Comparison of ENCODE assay signal across 16 cellular contexts in the genomic region with DNA sequence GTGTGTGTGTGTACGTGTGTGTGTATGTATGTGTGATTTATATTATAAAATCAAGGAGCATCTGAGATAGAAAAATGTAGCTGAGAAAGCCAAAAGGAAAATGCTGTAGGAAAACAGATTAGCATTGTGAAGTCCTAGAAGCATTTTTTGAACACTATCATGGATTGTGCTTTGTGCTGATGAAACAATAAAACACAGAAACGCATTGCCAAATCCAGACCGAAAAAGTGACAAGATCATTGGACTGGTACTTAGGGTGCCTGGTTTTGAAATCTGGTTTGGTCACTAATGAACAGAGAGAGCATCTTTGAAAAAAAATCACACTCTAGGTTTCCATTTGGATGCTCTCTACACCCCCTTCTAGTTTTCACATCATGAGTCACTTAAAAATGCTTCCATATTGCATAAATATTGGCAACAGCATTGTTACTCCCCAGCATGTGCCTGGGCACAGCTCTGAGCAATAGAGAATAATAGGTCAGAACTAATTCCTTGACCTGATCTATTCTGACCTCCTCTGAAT.
A peak's percentile ranks its signal among the peaks of the same experiment; 100 is the strongest.
DNase-seq lines count a peak whose midpoint lies in the region; ATAC-seq and TF ChIP-seq lines count a peak whose summit lies in the region.
"Had no signal": no experiment of that assay in that cellular context is flagged by ENCODE, and none has a peak within 500 bp of the region (broad histone marks: within the 10 kb centered on the region; RNA-seq: fewer than 3 reads in every experiment).

No MANE protein-coding gene starts in this region.

- no peak overlapping the region for H3K4me3 Mint-ChIP-seq in MCF 10A (ENCODE audit: unreplicated experiment)
- H3K4me3 Mint-ChIP-seq: B cell; CD4-positive, alpha-beta T cell; IgD-negative memory B cell had no signal

- H3K36me3 Mint-ChIP-seq in MCF 10A (ENCODE audit: insufficient read depth, unreplicated experiment) = no peaks in the 10 kb centered on the region
- H3K36me3 Mint-ChIP-seq: IgD-negative memory B cell had no signal

- CTCF ChIA-PET in MCF 10A (lab: Yijun Ruan, JAX) = no interaction called here

- H3K27me3 ChIP-seq in breast epithelium = no peaks in the 10 kb centered on the region

- POLR2A ChIA-PET in MCF 10A (lab: Yijun Ruan, JAX) = interaction anchor here (0.9 kb wide), 1 partner anchor 20 kb away, joined by 4 read pairs; no protein-coding TSS in a partner anchor

- intact Hi-C loops in MCF 10A (cut with micrococcal nuclease) = no loop called here
- intact Hi-C loops in breast epithelium (cut with DNase I; ENCODE audit: low total_unique reads) = no loop called here

- H3K27ac ChIP-seq in breast epithelium = no peak overlapping the region
- H3K27ac ChIP-seq: 22Rv1, A549 had no signal

- H3K9me3 ChIP-seq in breast epithelium = no peaks in the 10 kb centered on the region
- H3K9me3 ChIP-seq: Caco-2, HAP-1 had no signal

- BruUV-seq in MCF 10A (replicated peaks; lab: Mats Ljungman, UMichigan) = no TSS peak

- no peak for ATAC-seq in GM21717 (IDR thresholded peaks at IDR 0.05; ENCODE audit: unreplicated experiment)
- ATAC-seq: A549, HepG2 had no signal

- H3K4me1 ChIP-seq in breast epithelium = no peaks in the 10 kb centered on the region
- H3K4me1 ChIP-seq: A549, Caco-2, HAP-1 had no signal

- no peaks in the 10 kb centered on the region for H3K27me3 Mint-ChIP-seq in MCF 10A (ENCODE audit: insufficient read depth, unreplicated experiment)
- H3K27me3 Mint-ChIP-seq: B cell; CD4-positive, alpha-beta T cell; IgD-negative memory B cell had no signal

- no peaks in the 10 kb centered on the region for H3K36me3 ChIP-seq in breast epithelium
- H3K36me3 ChIP-seq: HAP-1 had no signal

- H3K27ac Mint-ChIP-seq in MCF 10A (ENCODE audit: low read depth, unreplicated experiment) = no peak overlapping the region
- H3K27ac Mint-ChIP-seq: B cell; CD4-positive, alpha-beta T cell; IgD-negative memory B cell had no signal

- H3K9me3 Mint-ChIP-seq in MCF 10A (ENCODE audit: unreplicated experiment) = no peaks in the 10 kb centered on the region

- DNase-seq in MCF 10A (ENCODE audit: unreplicated experiment) (peak; percentile 63), breast epithelium (ENCODE audit: low spot score in 2 of 2) (no peak), fibroblast of mammary gland (ENCODE audit: low read depth) (peak; percentile 8), medulla oblongata (ENCODE audit: extremely low spot score) (peak; percentile 73), SK-N-DZ (ENCODE audit: low spot score) (no peak), CD1c-positive myeloid dendritic cell (ENCODE audit: extremely low spot score) (no peak), NCI-H146 (lab: John Stamatoyannopoulos, UW) (no peak)
- DNase-seq: Caco-2; CD4-positive, alpha-beta T cell had no signal

- no peak for TF ChIP-seq CTCF in MCF 10A (IDR thresholded peaks at IDR 0.05; ENCODE audit: unreplicated experiment)
- TF ChIP-seq CTCF in breast epithelium (IDR thresholded peaks at IDR 0.05) = no peak
- no peak for TF ChIP-seq CTCF in fibroblast of mammary gland (conservative IDR thresholded peaks at IDR 0.05; ENCODE audit: control insufficient read depth, insufficient read depth, low read depth, low read length)

- H3K4me1 Mint-ChIP-seq in MCF 10A (ENCODE audit: insufficient read depth, unreplicated experiment) = peaks cover 16% of the 10 kb centered on the region
- H3K4me1 Mint-ChIP-seq: B cell, IgD-negative memory B cell had no signal

- TF ChIP-seq POLR2A in breast epithelium (IDR thresholded peaks at IDR 0.05) = no peak

- H3K4me3 ChIP-seq in breast epithelium (no peak overlapping the region), fibroblast of mammary gland (ENCODE audit: control insufficient read depth, low read depth, low read length) (no peak overlapping the region)
- H3K4me3 ChIP-seq: A549, HAP-1 had no signal

Comparison
In these comparisons a context has a peak if more than half of its experiments do, and no peak if none do; other contexts are left out.
1. DNase-seq: peak in MCF 10A (single experiment), fibroblast of mammary gland (single experiment) and medulla oblongata (single experiment); none in breast epithelium (0 of 2), SK-N-DZ (single experiment), CD1c-positive myeloid dendritic cell (single experiment) and NCI-H146 (single experiment).